In the genomic region with DNA sequence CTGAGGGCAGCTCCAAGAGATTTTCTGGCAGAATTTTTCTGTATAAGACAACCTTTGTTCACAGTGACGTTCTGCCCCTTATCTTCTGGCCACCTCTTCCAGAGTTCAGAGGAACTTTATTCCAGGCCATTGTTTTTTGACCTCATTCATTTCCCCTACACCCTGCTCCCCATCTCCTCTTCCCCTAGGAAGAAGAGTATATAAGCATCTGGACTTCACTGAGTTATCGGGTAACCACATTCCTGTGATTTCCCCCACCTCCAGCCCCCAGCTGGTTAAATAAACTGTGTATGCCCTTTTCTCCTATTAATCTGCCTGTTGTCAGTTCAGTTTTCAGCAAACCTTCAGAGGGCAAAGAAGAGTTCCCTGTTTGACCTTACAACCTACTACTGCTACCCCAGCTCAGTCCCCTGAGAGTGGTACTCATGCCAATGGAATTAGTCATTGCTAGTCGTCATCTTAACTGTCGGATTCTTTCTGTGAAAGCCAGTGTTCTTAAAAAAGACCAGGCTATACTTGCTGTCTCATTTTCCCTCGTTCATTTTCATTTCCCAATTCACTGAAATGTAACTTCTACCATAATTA, we compare ENCODE assay signal across 1 cellular context.
TF ChIP-seq lines count a peak whose summit lies in the region.

No MANE protein-coding gene starts in this region.

TF ChIP-seq in HepG2, 621 proteins besides CTCF, POLR2A, EP300 and RAD21 (continued from another document and continues in another):
- TF ChIP-seq TERF1 (CRISPR knock-in tag; IDR thresholded peaks at IDR 0.05) (no peak), DRAP1 (CRISPR knock-in tag; IDR thresholded peaks at IDR 0.05) (peak; percentile 22; the same call in 1 of the 2 replicates), ZNF720 (CRISPR knock-in tag; IDR thresholded peaks at IDR 0.05) (no peak), MEIS1 (CRISPR knock-in tag; IDR thresholded peaks at IDR 0.05; ENCODE audit: borderline replicate concordance) (no peak), ZNF513 (CRISPR knock-in tag; conservative IDR thresholded peaks at IDR 0.05) (no peak), MXI1 (IDR thresholded peaks at IDR 0.05; ENCODE audit: borderline replicate concordance, low read depth, low read length) (no peak), MAFG (CRISPR knock-in tag; IDR thresholded peaks at IDR 0.05) (no peak), GTF3A (CRISPR knock-in tag; conservative IDR thresholded peaks at IDR 0.05) (no peak), FOXA1 (IDR thresholded peaks at IDR 0.05) (no peak), FOXA1 (CRISPR knock-in tag; IDR thresholded peaks at IDR 0.05) (no peak; the same call in 1 of the 2 replicates), SPEN (CRISPR knock-in tag; IDR thresholded peaks at IDR 0.05; ENCODE audit: low read depth) (no peak), HMGXB4 (CRISPR knock-in tag; IDR thresholded peaks at IDR 0.05; ENCODE audit: borderline replicate concordance in 1 of 2, low read depth in 1 of 2) (no peak), THAP7 (CRISPR knock-in tag; IDR thresholded peaks at IDR 0.05) (no peak), ZMYM3 (CRISPR knock-in tag; IDR thresholded peaks at IDR 0.05) (0 out of 2 replicates have a peak, but pooled peaks have one; percentile 37), ZFP1 (CRISPR knock-in tag; IDR thresholded peaks at IDR 0.05) (no peak), MEF2D (CRISPR knock-in tag; IDR thresholded peaks at IDR 0.05) (no peak), SKI (IDR thresholded peaks at IDR 0.05; ENCODE audit: partially characterized antibody) (no peak), ZNF670 (CRISPR knock-in tag; IDR thresholded peaks at IDR 0.05; ENCODE audit: borderline replicate concordance) (no peak), SRY (CRISPR knock-in tag; IDR thresholded peaks at IDR 0.05) (no peak), AFF4 (CRISPR knock-in tag; IDR thresholded peaks at IDR 0.05) (no peak), FOXM1 (CRISPR knock-in tag; IDR thresholded peaks at IDR 0.05) (no peak), NR2F6 (IDR thresholded peaks at IDR 0.05) (peak; percentile 70), NR2F6 (CRISPR knock-in tag; IDR thresholded peaks at IDR 0.05) (peak; percentile 85), SRSF1 (optimal IDR thresholded peaks at IDR 0.05; ENCODE audit: low read depth, low read length) (no peak), FOXA3 (CRISPR knock-in tag; IDR thresholded peaks at IDR 0.05) (peak; percentile 32; the same call in 1 of the 2 replicates), ZNF569 (CRISPR knock-in tag; IDR thresholded peaks at IDR 0.05; ENCODE audit: borderline replicate concordance) (no peak), CAMTA2 (CRISPR knock-in tag; IDR thresholded peaks at IDR 0.05; ENCODE audit: borderline replicate concordance) (no peak), ZNF777 (CRISPR knock-in tag; IDR thresholded peaks at IDR 0.05) (no peak), PHB2 (IDR thresholded peaks at IDR 0.05; ENCODE audit: partially characterized antibody) (no peak), ATF4 (CRISPR knock-in tag; IDR thresholded peaks at IDR 0.05) (no peak), THAP11 (CRISPR knock-in tag; IDR thresholded peaks at IDR 0.05) (no peak), RCOR2 (CRISPR knock-in tag; IDR thresholded peaks at IDR 0.05) (peak; percentile 32; the same call in 1 of the 2 replicates)
- TF ChIP-seq, protein P1, sequence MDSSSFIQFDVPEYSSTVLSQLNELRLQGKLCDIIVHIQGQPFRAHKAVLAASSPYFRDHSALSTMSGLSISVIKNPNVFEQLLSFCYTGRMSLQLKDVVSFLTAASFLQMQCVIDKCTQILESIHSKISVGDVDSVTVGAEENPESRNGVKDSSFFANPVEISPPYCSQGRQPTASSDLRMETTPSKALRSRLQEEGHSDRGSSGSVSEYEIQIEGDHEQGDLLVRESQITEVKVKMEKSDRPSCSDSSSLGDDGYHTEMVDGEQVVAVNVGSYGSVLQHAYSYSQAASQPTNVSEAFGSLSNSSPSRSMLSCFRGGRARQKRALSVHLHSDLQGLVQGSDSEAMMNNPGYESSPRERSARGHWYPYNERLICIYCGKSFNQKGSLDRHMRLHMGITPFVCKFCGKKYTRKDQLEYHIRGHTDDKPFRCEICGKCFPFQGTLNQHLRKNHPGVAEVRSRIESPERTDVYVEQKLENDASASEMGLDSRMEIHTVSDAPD (CRISPR knock-in tag; IDR thresholded peaks at IDR 0.05): no peak
- TF ChIP-seq, protein P2, sequence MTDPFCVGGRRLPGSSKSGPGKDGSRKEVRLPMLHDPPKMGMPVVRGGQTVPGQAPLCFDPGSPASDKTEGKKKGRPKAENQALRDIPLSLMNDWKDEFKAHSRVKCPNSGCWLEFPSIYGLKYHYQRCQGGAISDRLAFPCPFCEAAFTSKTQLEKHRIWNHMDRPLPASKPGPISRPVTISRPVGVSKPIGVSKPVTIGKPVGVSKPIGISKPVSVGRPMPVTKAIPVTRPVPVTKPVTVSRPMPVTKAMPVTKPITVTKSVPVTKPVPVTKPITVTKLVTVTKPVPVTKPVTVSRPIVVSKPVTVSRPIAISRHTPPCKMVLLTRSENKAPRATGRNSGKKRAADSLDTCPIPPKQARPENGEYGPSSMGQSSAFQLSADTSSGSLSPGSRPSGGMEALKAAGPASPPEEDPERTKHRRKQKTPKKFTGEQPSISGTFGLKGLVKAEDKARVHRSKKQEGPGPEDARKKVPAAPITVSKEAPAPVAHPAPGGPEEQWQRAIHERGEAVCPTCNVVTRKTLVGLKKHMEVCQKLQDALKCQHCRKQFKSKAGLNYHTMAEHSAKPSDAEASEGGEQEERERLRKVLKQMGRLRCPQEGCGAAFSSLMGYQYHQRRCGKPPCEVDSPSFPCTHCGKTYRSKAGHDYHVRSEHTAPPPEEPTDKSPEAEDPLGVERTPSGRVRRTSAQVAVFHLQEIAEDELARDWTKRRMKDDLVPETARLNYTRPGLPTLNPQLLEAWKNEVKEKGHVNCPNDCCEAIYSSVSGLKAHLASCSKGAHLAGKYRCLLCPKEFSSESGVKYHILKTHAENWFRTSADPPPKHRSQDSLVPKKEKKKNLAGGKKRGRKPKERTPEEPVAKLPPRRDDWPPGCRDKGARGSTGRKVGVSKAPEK (CRISPR knock-in tag; IDR thresholded peaks at IDR 0.05; ENCODE audit: borderline replicate concordance): no peak
- TF ChIP-seq, protein P3, sequence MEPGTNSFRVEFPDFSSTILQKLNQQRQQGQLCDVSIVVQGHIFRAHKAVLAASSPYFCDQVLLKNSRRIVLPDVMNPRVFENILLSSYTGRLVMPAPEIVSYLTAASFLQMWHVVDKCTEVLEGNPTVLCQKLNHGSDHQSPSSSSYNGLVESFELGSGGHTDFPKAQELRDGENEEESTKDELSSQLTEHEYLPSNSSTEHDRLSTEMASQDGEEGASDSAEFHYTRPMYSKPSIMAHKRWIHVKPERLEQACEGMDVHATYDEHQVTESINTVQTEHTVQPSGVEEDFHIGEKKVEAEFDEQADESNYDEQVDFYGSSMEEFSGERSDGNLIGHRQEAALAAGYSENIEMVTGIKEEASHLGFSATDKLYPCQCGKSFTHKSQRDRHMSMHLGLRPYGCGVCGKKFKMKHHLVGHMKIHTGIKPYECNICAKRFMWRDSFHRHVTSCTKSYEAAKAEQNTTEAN (CRISPR knock-in tag; conservative IDR thresholded peaks at IDR 0.05): no peak
- TF ChIP-seq, protein P4, sequence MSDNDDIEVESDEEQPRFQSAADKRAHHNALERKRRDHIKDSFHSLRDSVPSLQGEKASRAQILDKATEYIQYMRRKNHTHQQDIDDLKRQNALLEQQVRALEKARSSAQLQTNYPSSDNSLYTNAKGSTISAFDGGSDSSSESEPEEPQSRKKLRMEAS (IDR thresholded peaks at IDR 0.05): no peak
- TF ChIP-seq, protein P5, sequence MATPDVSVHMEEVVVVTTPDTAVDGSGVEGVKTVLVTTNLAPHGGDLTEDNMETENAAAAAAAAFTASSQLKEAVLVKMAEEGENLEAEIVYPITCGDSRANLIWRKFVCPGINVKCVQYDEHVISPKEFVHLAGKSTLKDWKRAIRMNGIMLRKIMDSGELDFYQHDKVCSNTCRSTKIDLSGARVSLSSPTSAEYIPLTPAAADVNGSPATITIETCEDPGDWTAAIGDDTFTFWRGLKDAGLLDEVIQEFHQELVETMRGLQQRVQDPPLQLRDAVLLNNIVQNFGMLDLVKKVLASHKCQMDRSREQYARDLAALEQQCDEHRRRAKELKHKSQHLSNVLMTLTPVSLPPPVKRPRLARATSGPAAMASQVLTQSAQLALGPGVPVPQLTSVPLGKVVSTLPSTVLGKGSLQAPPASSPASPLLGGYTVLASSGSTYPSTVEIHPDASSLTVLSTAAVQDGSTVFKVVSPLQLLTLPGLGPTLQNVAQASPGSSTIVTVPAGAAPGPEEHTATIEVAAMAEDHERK (CRISPR knock-in tag; IDR thresholded peaks at IDR 0.05; ENCODE audit: low read depth): no peak
